8 cellular contexts compared by ENCODE assay signal in the genomic region with DNA sequence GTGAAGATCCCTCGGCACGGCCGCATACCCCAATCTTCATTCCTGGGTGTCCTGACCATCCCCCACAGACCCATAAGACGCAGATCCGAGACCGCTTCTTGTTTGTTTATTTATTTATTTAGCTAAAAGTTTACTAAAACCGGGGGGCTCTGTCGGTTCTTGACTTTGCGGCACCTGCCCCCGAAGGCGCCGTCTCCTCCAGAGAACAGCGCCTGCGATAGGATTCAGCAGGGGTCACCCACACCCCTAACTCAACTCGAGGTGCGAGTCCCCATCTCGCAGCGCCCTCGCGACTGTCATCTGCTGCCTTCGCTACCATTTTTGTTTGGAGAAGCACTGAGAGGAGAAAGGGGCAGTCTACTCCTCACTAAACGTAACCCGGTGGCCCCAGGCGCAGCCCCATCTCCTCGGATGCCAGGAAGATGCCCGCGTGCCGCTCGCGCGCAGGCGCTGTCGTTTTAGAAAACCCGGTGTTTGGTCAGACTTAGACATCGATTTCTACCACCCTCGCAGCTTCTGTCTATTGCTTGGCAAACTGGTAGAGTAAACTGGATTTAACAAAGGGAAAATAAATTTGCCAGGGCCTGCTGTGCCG. TPM values are rescaled to one million over a fixed set of nuclear protein-coding genes. Genes with fewer than 3 reads are reported as not detected.
DNase-seq lines count a peak whose midpoint lies in the region; ATAC-seq and TF ChIP-seq lines count a peak whose summit lies in the region.

No MANE protein-coding gene starts in this region.

- peak overlapping the region; percentile 40 for H3K4me3 ChIP-seq in A673 (ENCODE audit: low read depth, low read length, poor library complexity, severe bottlenecking)
- peak overlapping the region; percentile 68 for H3K4me3 ChIP-seq in HUES48 (ENCODE audit: low read depth, low read length)
- H3K4me3 ChIP-seq in iPS-20b (ENCODE audit: low read length): peak overlapping the region; percentile 73
- peak overlapping the region in 1 of 3 donors; percentile 16 for H3K4me3 ChIP-seq in thyroid gland (replicated peaks in 1 of 3)

- H3K27ac Mint-ChIP-seq in stimulated activated memory B cell treated with anti-CD40 and anti-IgM and Interleukin-4, amounts not matched to agents 10 μg/mL and 1 μg/mL and 100 μg/mL, for 72 hours: peak overlapping the region; percentile 47

- H3K4me3 Mint-ChIP-seq in stimulated activated memory B cell treated with anti-CD40 and anti-IgM and Interleukin-4, amounts not matched to agents 10 μg/mL and 1 μg/mL and 100 μg/mL, for 72 hours: peak overlapping the region; percentile 86

- H3K9me3 Mint-ChIP-seq in stimulated activated memory B cell treated with anti-CD40 and anti-IgM and Interleukin-4, amounts not matched to agents 10 μg/mL and 1 μg/mL and 100 μg/mL, for 72 hours: no peaks in the 10 kb centered on the region

- no peaks in the 10 kb centered on the region for H3K36me3 Mint-ChIP-seq in stimulated activated memory B cell treated with anti-CD40 and anti-IgM and Interleukin-4, amounts not matched to agents 10 μg/mL and 1 μg/mL and 100 μg/mL, for 72 hours

- no peaks in the 10 kb centered on the region for H3K9me3 ChIP-seq in A673 (ENCODE audit: low read depth, low read length, poor library complexity, severe bottlenecking)
- H3K9me3 ChIP-seq in HUES48 (ENCODE audit: control insufficient read depth, insufficient read depth, low read length): no peaks in the 10 kb centered on the region
- no peaks in the 10 kb centered on the region for H3K9me3 ChIP-seq in iPS-20b (ENCODE audit: insufficient read depth, low read depth, low read length)
- H3K9me3 ChIP-seq in thyroid gland: no peaks in the 10 kb centered on the region

- H3K27me3 Mint-ChIP-seq in stimulated activated memory B cell treated with anti-CD40 and anti-IgM and Interleukin-4, amounts not matched to agents 10 μg/mL and 1 μg/mL and 100 μg/mL, for 72 hours: peaks cover 31% of the 10 kb centered on the region

- H3K27me3 ChIP-seq in A673 (replicated peaks; ENCODE audit: insufficient read depth, low read depth, low read length, poor library complexity) (no peaks in the 10 kb centered on the region), HUES48 (ENCODE audit: control insufficient read depth, insufficient read depth, low read length) (peaks cover 88% of the 10 kb centered on the region), iPS-20b (ENCODE audit: insufficient read depth, low read length) (peaks cover 59% of the 10 kb centered on the region), thyroid gland (no peaks in the 10 kb centered on the region)

- peaks cover 3% of the 10 kb centered on the region for H3K4me1 ChIP-seq in A673 (ENCODE audit: insufficient read depth, low read length, poor library complexity, severe bottlenecking)
- no peaks in the 10 kb centered on the region for H3K4me1 ChIP-seq in HUES48 (ENCODE audit: control insufficient read depth, insufficient read depth, low read length)
- no peaks in the 10 kb centered on the region for H3K4me1 ChIP-seq in iPS-20b (ENCODE audit: insufficient read depth, low read length)
- H3K4me1 ChIP-seq in thyroid gland: peaks cover 2 to 4% of the 10 kb centered on the region in 2 donors

- no peak overlapping the region for H3K9ac ChIP-seq in HUES48 (ENCODE audit: low read depth, low read length)
- no peak overlapping the region for H3K9ac ChIP-seq in iPS-20b (ENCODE audit: low read depth, low read length)

- ATAC-seq in GM18909 (IDR thresholded peaks at IDR 0.05; ENCODE audit: poor library complexity, unreplicated experiment): peak; percentile 29
- peak; percentile 31 for ATAC-seq in stimulated activated memory B cell treated with anti-CD40 and anti-IgM and Interleukin-4, amounts not matched to agents 10 μg/mL and 1 μg/mL and 100 μg/mL, for 72 hours

- H3K36me3 ChIP-seq in A673 (ENCODE audit: insufficient read depth, low read length, poor library complexity, severe bottlenecking): no peaks in the 10 kb centered on the region
- H3K36me3 ChIP-seq in HUES48 (ENCODE audit: control insufficient read depth, insufficient read depth, low read length): no peaks in the 10 kb centered on the region
- no peaks in the 10 kb centered on the region for H3K36me3 ChIP-seq in iPS-20b (ENCODE audit: insufficient read depth, low read depth, low read length)
- H3K36me3 ChIP-seq in thyroid gland: no peaks in the 10 kb centered on the region

- POLR2A ChIA-PET in A673 (lab: Charles Lee; ENCODE audit: low non-redundant PET): no interaction called here

- no TSS peak for BruUV-seq in A673 (replicated peaks; lab: Mats Ljungman, UMichigan)

- CTCF ChIA-PET in A673 (lab: Charles Lee): interaction anchor here (0.6 to 0.9 kb wide), 3 partner anchors 100 to 121 kb away, joined by 3 to 4 read pairs (median 3); no protein-coding TSS in a partner anchor

- WGBS in thyroid gland, 2 donors: 4 to 5% methylated on average over 12 to 28 of the region's 37 CpGs

- H3K27ac ChIP-seq in A673 (ENCODE audit: low read depth, low read length, poor library complexity, severe bottlenecking) (no peak overlapping the region), HUES48 (ENCODE audit: low read depth, low read length) (no peak overlapping the region), iPS-20b (ENCODE audit: low read length) (no peak overlapping the region), thyroid gland (no peak overlapping the region)

- DNase-seq in A673 (ENCODE audit: low spot score) (no peak), thyroid gland (no peak), HuH-7.5 (ENCODE audit: low spot score) (no peak)
- DNase-seq in activated effector memory CD4-positive, alpha-beta T cell treated with Interleukin-2 at 50 U/mL for 16 hours: peak; percentile 13

- intact Hi-C loops in A673 (cut with micrococcal nuclease; ENCODE audit: unreplicated experiment): loop anchor here (1.0 kb wide), 1 partner anchor 97 kb away; no protein-coding TSS in a partner anchor
- intact Hi-C loops in thyroid gland (cut with DNase I): no loop called here

- TF ChIP-seq CTCF in A673 (conservative IDR thresholded peaks at IDR 0.05; ENCODE audit: low read depth, low read length) (no peak; the same call in none of the 2 replicates), thyroid gland (IDR thresholded peaks at IDR 0.05) (no peak)

- TF ChIP-seq POLR2A in thyroid gland (IDR thresholded peaks at IDR 0.05): no peak

- H3K4me1 Mint-ChIP-seq in stimulated activated memory B cell treated with anti-CD40 and anti-IgM and Interleukin-4, amounts not matched to agents 10 μg/mL and 1 μg/mL and 100 μg/mL, for 72 hours: peaks cover 14% of the 10 kb centered on the region

RNA-seq across cellular contexts. Expression of a gene that starts 18.9 kb away (rescaled TPM):
- total RNA-seq in A673 (2021): not detected in 2 replicates
- total RNA-seq in thyroid gland: not detected
